In genomic region chr14:45906257-45906656, GRCh38 we compare ENCODE assay signal across 21 cellular contexts.
DNase-seq lines count a peak whose midpoint lies in the region; ATAC-seq and TF ChIP-seq lines count a peak whose summit lies in the region.
"Had no signal": no experiment of that assay in that cellular context is flagged by ENCODE, and none has a peak within 500 bp of the region (broad histone marks: within the 10 kb centered on the region; RNA-seq: fewer than 3 reads in every experiment).

No MANE protein-coding gene starts in this region.

- ATAC-seq in GM21390 (IDR thresholded peaks at IDR 0.05; ENCODE audit: unreplicated experiment): peak; percentile 57
- ATAC-seq in HG02870 (IDR thresholded peaks at IDR 0.05; ENCODE audit: unreplicated experiment): peak; percentile 79
- ATAC-seq in HG03097 (IDR thresholded peaks at IDR 0.05; ENCODE audit: low FRiP score, unreplicated experiment): no peak
- ATAC-seq: body of pancreas; left colon; naive thymus-derived CD8-positive, alpha-beta T cell had no signal

- POLR2A ChIA-PET in CD4-positive, alpha-beta memory T cell (lab: Charles Lee; ENCODE audit: partially characterized antibody): no interaction called here

- no peaks in the 10 kb centered on the region for H3K27me3 ChIP-seq in CD4-positive, alpha-beta memory T cell (ENCODE audit: insufficient read depth, low read length)
- H3K27me3 ChIP-seq: BE2C, body of pancreas, right atrium auricular region, upper lobe of left lung had no signal

- H3K27ac ChIP-seq in CD4-positive, alpha-beta memory T cell (ENCODE audit: low read depth, low read length): no peak overlapping the region
- H3K27ac ChIP-seq: body of pancreas, right atrium auricular region, SK-N-MC, upper lobe of left lung, WERI-Rb-1 had no signal

- no peak overlapping the region for H3K4me3 Mint-ChIP-seq in CD4-positive, alpha-beta memory T cell
- H3K4me3 Mint-ChIP-seq: endodermal cell; naive thymus-derived CD8-positive, alpha-beta T cell had no signal

- TF ChIP-seq CTCF in GM12864 (IDR thresholded peaks at IDR 0.05; ENCODE audit: low read depth, low read length, missing control alignments): no peak

- intact Hi-C loops in CD4-positive, alpha-beta memory T cell (cut with micrococcal nuclease): no loop called here

- H3K9me3 Mint-ChIP-seq in CD4-positive, alpha-beta memory T cell: peaks cover 0 to 11% (median 2%) of the 10 kb centered on the region in 8 donors
- H3K9me3 Mint-ChIP-seq: endodermal cell had no signal

- CTCF ChIA-PET in CD4-positive, alpha-beta memory T cell (lab: Charles Lee; ENCODE audit: partially characterized antibody): no interaction called here

- no peaks in the 10 kb centered on the region for H3K27me3 Mint-ChIP-seq in CD4-positive, alpha-beta memory T cell
- H3K27me3 Mint-ChIP-seq: naive thymus-derived CD8-positive, alpha-beta T cell had no signal

- no peaks in the 10 kb centered on the region for H3K4me1 Mint-ChIP-seq in CD4-positive, alpha-beta memory T cell
- H3K4me1 Mint-ChIP-seq: endodermal cell; naive thymus-derived CD8-positive, alpha-beta T cell had no signal

- H3K36me3 Mint-ChIP-seq in CD4-positive, alpha-beta memory T cell: no peaks in the 10 kb centered on the region
- H3K36me3 Mint-ChIP-seq: naive thymus-derived CD8-positive, alpha-beta T cell had no signal

- H3K27ac Mint-ChIP-seq in CD4-positive, alpha-beta memory T cell: no peak overlapping the region
- H3K27ac Mint-ChIP-seq: endodermal cell; naive thymus-derived CD8-positive, alpha-beta T cell had no signal

- DNase-seq in GM12864 (ENCODE audit: low read depth) (peak; percentile 10), HS-5 (ENCODE audit: low read depth) (peak; percentile 22), nucleus accumbens (lab: John Stamatoyannopoulos, UW) (no peak), A172 (ENCODE audit: low spot score) (no peak)
- DNase-seq in CD4-positive, alpha-beta memory T cell: no peak
- DNase-seq: activated CD8-positive, alpha-beta memory T cell treated with anti-CD3 and anti-CD28 coated beads, Interleukin-2, amount 50 U/mL, for 48 hours; BE2C; body of pancreas; endodermal cell; Karpas-422; left colon; naive thymus-derived CD8-positive, alpha-beta T cell; NCI-H1092; NCI-H1930; upper lobe of left lung; WERI-Rb-1 had no signal

- H3K4me1 ChIP-seq in CD4-positive, alpha-beta memory T cell (ENCODE audit: insufficient read depth, low read length): no peaks in the 10 kb centered on the region
- H3K4me1 ChIP-seq: BE2C, body of pancreas, right atrium auricular region, upper lobe of left lung had no signal

- no peak overlapping the region for H3K4me3 ChIP-seq in GM12864 (ENCODE audit: low read depth, low read length)
- no peak overlapping the region for H3K4me3 ChIP-seq in CD4-positive, alpha-beta memory T cell (ENCODE audit: low read length in 2 of 2)
- H3K4me3 ChIP-seq: body of pancreas, right atrium auricular region, SK-N-MC, upper lobe of left lung had no signal

- H3K36me3 ChIP-seq in CD4-positive, alpha-beta memory T cell (ENCODE audit: insufficient read depth, low read length): no peaks in the 10 kb centered on the region
- H3K36me3 ChIP-seq: BE2C, right atrium auricular region, upper lobe of left lung, WERI-Rb-1 had no signal

- no peaks in the 10 kb centered on the region for H3K9me3 ChIP-seq in CD4-positive, alpha-beta memory T cell (ENCODE audit: control insufficient read depth in 1 of 2, low read length in 2 of 2)
- H3K9me3 ChIP-seq: BE2C, body of pancreas had no signal

Comparison
In these comparisons a context has a peak if more than half of its experiments do, and no peak if none do; other contexts are left out.
1. DNase-seq: peak in GM12864 (single experiment) and HS-5 (single experiment); none in CD4-positive, alpha-beta memory T cell (0 of 5), nucleus accumbens (0 of 56) and A172 (single experiment).